Comparison of ENCODE assay signal across 8 cellular contexts in genomic region chr4:3293410-3294391, GRCh38. TPM values are rescaled to one million over a fixed set of nuclear protein-coding genes. Genes with fewer than 3 reads are reported as not detected.
DNase-seq lines count a peak whose midpoint lies in the region; ATAC-seq and TF ChIP-seq lines count a peak whose summit lies in the region.

No MANE protein-coding gene starts in this region.

- intact Hi-C loops in uterus (cut with DNase I; ENCODE audit: low total_unique reads), result loop anchor here (5.0 kb wide), 1 partner anchor 239 kb away; the partner anchor contains the start of gene LRPAP1

- H3K27ac ChIP-seq in BLaER1 (peak overlapping the region; percentile 99), caudate nucleus (ENCODE audit: low read depth, low read length) (peak overlapping the region; percentile 80), mesodermal cell (ENCODE audit: low read depth, low read length, severe bottlenecking) (peak overlapping the region; percentile 63), uterus (peak overlapping the region; percentile 81 to 91)

- peaks cover 23% of the 10 kb centered on the region for H3K9me3 ChIP-seq in BLaER1
- H3K9me3 ChIP-seq in MG63, result no peaks in the 10 kb centered on the region
- no peaks in the 10 kb centered on the region for H3K9me3 ChIP-seq in mesodermal cell (ENCODE audit: control insufficient read depth, low read length)
- H3K9me3 ChIP-seq in uterus, result no peaks in the 10 kb centered on the region

- H3K27me3 ChIP-seq in BLaER1 (no peaks in the 10 kb centered on the region), MG63 (no peaks in the 10 kb centered on the region), uterus (no peaks in the 10 kb centered on the region)

- H3K4me3 ChIP-seq in BLaER1 (peak overlapping the region; percentile 96), MG63 (peak overlapping the region; percentile 63), mesodermal cell (ENCODE audit: extremely low read depth, insufficient read depth, low read length, poor library complexity, severe bottlenecking) (peak overlapping the region; percentile 72), uterus (peak overlapping the region; percentile 36 to 76)

- peaks cover 86% of the 10 kb centered on the region for H3K4me1 ChIP-seq in BLaER1
- peaks cover 13% of the 10 kb centered on the region for H3K4me1 ChIP-seq in mesodermal cell (ENCODE audit: control insufficient read depth, insufficient read depth, low read length, poor library complexity, severe bottlenecking)
- peaks cover 4 to 11% of the 10 kb centered on the region in 2 donors for H3K4me1 ChIP-seq in uterus

- peaks cover 24% of the 10 kb centered on the region for H3K36me3 ChIP-seq in BLaER1
- H3K36me3 ChIP-seq in MG63, result no peaks in the 10 kb centered on the region
- H3K36me3 ChIP-seq in mesodermal cell (ENCODE audit: control insufficient read depth, insufficient read depth, low read length), result peaks cover 14% of the 10 kb centered on the region
- no peaks in the 10 kb centered on the region for H3K36me3 ChIP-seq in uterus

- H4K20me1 ChIP-seq in BLaER1, result peaks cover 63% of the 10 kb centered on the region

- H3K4me2 ChIP-seq in BLaER1, result peak overlapping the region; percentile 96

- peak overlapping the region; percentile 99 for H3K9ac ChIP-seq in BLaER1

- TF ChIP-seq CTCF in uterus (IDR thresholded peaks at IDR 0.05), result no peak

- DNase-seq in MG63 (no peak), caudate nucleus (lab: John Stamatoyannopoulos, UW) (no peak), uterus (no peak), NCI-H345 treated with DMSO at 0.1 percent for 48 hours (lab: John Stamatoyannopoulos, UW; ENCODE audit: unreplicated experiment) (no peak)

- TF ChIP-seq POLR2A in uterus (IDR thresholded peaks at IDR 0.05), result no peak

- ATAC-seq in HG03378 (IDR thresholded peaks at IDR 0.05; ENCODE audit: unreplicated experiment), result no peak
- no peak for ATAC-seq in GM21786 (IDR thresholded peaks at IDR 0.05; ENCODE audit: unreplicated experiment)

- WGBS in mesodermal cell (ENCODE audit: insufficient coverage in 2 of 2), 2 experiments, result 17 to 32% methylated on average over 22 to 39 of the region's 42 CpGs

RNA-seq across cellular contexts. Expression of gene RGS12, which starts 0.9 kb away (rescaled TPM):
- 9.8 and 21.4 TPM in 2 replicates for total RNA-seq in MG63 (2014; rRNA removed; shearing (Covaris generic); ENCODE audit: low replicate concordance)
- polyA plus RNA-seq in mesodermal cell (2013, experiment 1 of 2), result 31.9 TPM
- 30.3 TPM for polyA plus RNA-seq in mesodermal cell (2013, experiment 2 of 2)
- total RNA-seq in uterus, result 10 to 100 TPM in 3 of 4 donors, 1 to 10 TPM in 1; 3.5 to 63.8 (median 40.1) TPM

RNA-seq across cellular contexts. Expression of gene MSANTD1, which starts 44.7 kb away (rescaled TPM):
- 0.57 TPM in 1 of 2 replicates, not detected in the other for total RNA-seq in MG63 (2014; rRNA removed; shearing (Covaris generic); ENCODE audit: low replicate concordance)
- polyA plus RNA-seq in mesodermal cell (2013, experiment 1 of 2), result 0.33 TPM
- polyA plus RNA-seq in mesodermal cell (2013, experiment 2 of 2), result 0.30 TPM
- total RNA-seq in uterus, result 1 to 10 TPM in 3 of 4 donors, not detected in 1; 1.3 to 3.3 (median 2.1) TPM
